ENCODE assay signal across 7 cellular contexts in the genomic region with DNA sequence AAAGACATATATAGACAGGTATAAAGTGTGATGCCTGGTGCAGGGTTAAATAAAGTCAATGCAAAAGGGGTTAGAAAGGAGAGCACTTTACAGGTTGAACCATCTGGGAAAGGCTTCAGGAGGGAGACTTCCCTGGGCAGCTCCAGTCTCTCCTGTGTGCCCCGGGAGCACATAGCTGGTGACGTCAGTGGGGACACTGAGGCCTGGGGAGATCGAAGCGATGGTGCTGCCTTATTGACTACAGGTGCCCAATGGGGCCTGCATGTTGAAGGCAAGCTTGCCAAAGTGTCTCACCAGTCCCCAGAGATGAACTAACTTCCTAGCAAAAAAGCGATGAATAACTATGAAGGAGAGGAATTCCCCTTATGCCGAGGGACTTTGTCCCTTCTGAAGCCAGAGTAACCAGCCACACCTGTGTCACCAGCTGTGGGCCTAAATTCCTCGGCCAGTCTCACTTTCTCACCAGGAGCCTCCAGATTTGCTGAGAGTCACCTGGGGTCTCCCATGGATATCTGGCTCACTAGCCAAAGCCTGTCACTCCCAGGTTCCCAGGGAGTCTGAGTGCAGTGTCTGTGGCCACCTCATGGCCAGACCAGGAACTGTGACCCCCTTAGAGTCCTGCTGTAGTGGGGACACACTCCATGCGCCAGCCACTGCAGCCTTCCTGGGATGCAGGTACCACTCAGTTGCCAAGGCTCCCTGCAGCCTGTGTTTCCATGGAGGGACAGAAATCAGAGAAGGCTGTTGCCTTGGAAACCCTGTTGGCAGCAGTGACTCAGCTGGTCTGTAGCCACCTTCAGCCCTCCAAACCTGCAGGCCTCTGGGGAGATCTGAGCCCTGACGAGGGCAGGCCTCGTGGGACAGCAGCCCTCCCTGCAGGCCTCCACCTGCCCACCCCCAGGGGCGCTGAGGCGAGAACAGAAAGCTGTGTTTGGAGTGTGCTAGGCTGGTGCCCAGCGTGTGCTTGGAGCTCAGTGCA.
DNase-seq lines count a peak whose midpoint lies in the region; ATAC-seq, FAIRE-seq and TF ChIP-seq lines count a peak whose summit lies in the region.

No MANE protein-coding gene starts in this region.

- no peak overlapping the region for H3K4me3 ChIP-seq in bronchial epithelial cell (ENCODE audit: low read depth, low read length)
- no peak overlapping the region for H3K4me3 ChIP-seq in transverse colon

- peaks cover 22% of the 10 kb centered on the region for H3K36me3 Mint-ChIP-seq in progenitor cell of endocrine pancreas (ENCODE audit: insufficient read depth)

- TF ChIP-seq POLR2A in transverse colon (IDR thresholded peaks at IDR 0.05): no peak

- peak; percentile 3 for TF ChIP-seq CTCF in bronchial epithelial cell (IDR thresholded peaks at IDR 0.05; ENCODE audit: insufficient read depth, low read length, severe bottlenecking)
- TF ChIP-seq CTCF in progenitor cell of endocrine pancreas (IDR thresholded peaks at IDR 0.05; ENCODE audit: unreplicated experiment): peak; percentile 58
- peak in 2 of 5 experiments; percentile 7 to 24 for TF ChIP-seq CTCF in transverse colon (IDR thresholded peaks at IDR 0.05)

- in situ Hi-C loops in transverse colon (cut with MboI; ENCODE audit: low pct_ligation_motif_present in 1 of 4, low pct_unique_long_range_greater_than_20kb in 1 of 4, low sequenced_read_pairs in 3 of 4): loop anchor here in 3 of 4 donors (10.0 to 25.0 kb wide), 2 partner anchors 193 to 205 kb away; no protein-coding TSS in a partner anchor

- no peak overlapping the region for H3K4me3 Mint-ChIP-seq in progenitor cell of endocrine pancreas (ENCODE audit: low read depth)

- H3K9me3 Mint-ChIP-seq in progenitor cell of endocrine pancreas (ENCODE audit: low read depth): peaks cover 16% of the 10 kb centered on the region

- peaks cover 43% of the 10 kb centered on the region for H3K36me3 ChIP-seq in bronchial epithelial cell (ENCODE audit: control insufficient read depth, insufficient read depth, low read length)
- peaks cover 0 to 7% (median 2%) of the 10 kb centered on the region in 4 donors for H3K36me3 ChIP-seq in transverse colon

- H3K27ac ChIP-seq in transverse colon: no peak overlapping the region

- H3K4me1 Mint-ChIP-seq in progenitor cell of endocrine pancreas (ENCODE audit: low read depth): peaks cover 5% of the 10 kb centered on the region

- intact Hi-C loops in transverse colon (cut with DNase I; ENCODE audit: low total_unique reads): loop anchor here (10.0 kb wide), 1 partner anchor 1113 kb away; no protein-coding TSS in a partner anchor

- H3K27ac Mint-ChIP-seq in progenitor cell of endocrine pancreas: no peak overlapping the region

- H3K27me3 ChIP-seq in bronchial epithelial cell (ENCODE audit: control insufficient read depth, insufficient read depth, low read length): no peaks in the 10 kb centered on the region
- H3K27me3 ChIP-seq in transverse colon: no peaks in the 10 kb centered on the region

- TF ChIP-seq EP300 in transverse colon (IDR thresholded peaks at IDR 0.05; ENCODE audit: low read depth): no peak

- ATAC-seq in GM19043 (IDR thresholded peaks at IDR 0.05; ENCODE audit: low read depth, unreplicated experiment): peak; percentile 56

- WGBS in transverse colon (ENCODE audit: low coverage in 1 of 2), 2 donors: 82% methylated on average over 11 of the region's 13 CpGs; no CpG with 5 or more reads in 1 of the 2 donors

- H3K4me1 ChIP-seq in transverse colon: peaks cover 0 to 5% (median under 1%) of the 10 kb centered on the region in 4 donors

- H3K9me3 ChIP-seq in transverse colon: no peaks in the 10 kb centered on the region

- peak; percentile 74 for DNase-seq in NCI-H1092 (lab: John Stamatoyannopoulos, UW)
- DNase-seq in bronchial epithelial cell (ENCODE audit: low read depth): no peak
- DNase-seq in progenitor cell of endocrine pancreas (ENCODE audit: low spot score, unreplicated experiment): no peak
- no peak for DNase-seq in mucosa of gallbladder (ENCODE audit: low spot score)
- DNase-seq in activated CD4-positive, CD25-positive, alpha-beta regulatory T cell (lab: John Stamatoyannopoulos, UW): no peak
- DNase-seq in transverse colon: no peak

- no peak for FAIRE-seq in bronchial epithelial cell (lab: Jason Lieb, UNC)

- no peaks in the 10 kb centered on the region for H3K27me3 Mint-ChIP-seq in progenitor cell of endocrine pancreas
